In genomic region chr19:1283917-1284292, GRCh38 we compare ENCODE assay signal across 24 cellular contexts. TPM values are rescaled to one million over a fixed set of nuclear protein-coding genes. Genes with fewer than 3 reads are reported as not detected.
DNase-seq lines count a peak whose midpoint lies in the region; ATAC-seq, FAIRE-seq and TF ChIP-seq lines count a peak whose summit lies in the region.
"Had no signal": no experiment of that assay in that cellular context is flagged by ENCODE, and none has a peak within 500 bp of the region (broad histone marks: within the 10 kb centered on the region; RNA-seq: fewer than 3 reads in every experiment).

No MANE protein-coding gene starts in this region.

- no peaks in the 10 kb centered on the region; a peak in 1 of 5 replicates for H3K27me3 ChIP-seq in HepG2 (ENCODE audit: control insufficient read depth in 1 of 2, insufficient read depth in 2 of 2, low read length in 2 of 2)

- no TSS peak for BruUV-seq in HepG2 (replicated peaks; lab: Mats Ljungman, UMichigan)

- in situ Hi-C loops in HepG2 (cut with HindIII; ENCODE audit: extremely low pct_ligation_motif_present, low pct_unique_long_range_greater_than_20kb): loop anchor here (5.0 kb wide), 2 partner anchors 33 to 88 kb away; no protein-coding TSS in a partner anchor

- H3K4me3 Mint-ChIP-seq in chondrocyte (ENCODE audit: unreplicated experiment): peak overlapping the region; percentile 40
- H3K4me3 Mint-ChIP-seq in stimulated activated effector memory CD8-positive, alpha-beta T cell treated with anti-CD3 and anti-CD28 coated beads, Interleukin-12 subunit alpha, Interleukin-12 subunit beta, amount 100 ng/mL, for 72 hours: peak overlapping the region; percentile 46
- H3K4me3 Mint-ChIP-seq in activated CD4-positive, alpha-beta memory T cell treated with anti-CD3 and anti-CD28 coated beads, Interleukin-2, amount 10 ng/mL, durations not matched to agents 7 days and 5 days: no peak overlapping the region
- H3K4me3 Mint-ChIP-seq: stimulated activated naive CD8-positive, alpha-beta T cell treated with anti-CD3 and anti-CD28 coated beads, Interleukin-15, amount 100 ng/mL, for 72 hours had no signal

- H3K79me2 ChIP-seq in HepG2 (ENCODE audit: insufficient read depth, low read length): peaks cover 22% of the 10 kb centered on the region

- intact Hi-C loops in HepG2 (cut with micrococcal nuclease; ENCODE audit: unreplicated experiment): no loop called here

- peak overlapping the region; percentile 75 for H3K27ac ChIP-seq in HepG2 (ENCODE audit: extremely low read length, insufficient read depth, low read length)
- H3K27ac ChIP-seq: tibial artery had no signal

- H3K9me3 ChIP-seq in HepG2 (ENCODE audit: low read length): no peaks in the 10 kb centered on the region
- H3K9me3 ChIP-seq: tibial artery had no signal

- no peak for FAIRE-seq in HepG2 (lab: Jason Lieb, UNC)
- FAIRE-seq: G401.6, GM18507, keratinocyte had no signal

- ATAC-seq in HepG2 (no peak; the same call in 2 of the 3 replicates), GM21423 (IDR thresholded peaks at IDR 0.05; ENCODE audit: unreplicated experiment) (no peak)
- no peak for ATAC-seq in stimulated activated effector memory CD8-positive, alpha-beta T cell treated with anti-CD3 and anti-CD28 coated beads, Interleukin-12 subunit alpha, Interleukin-12 subunit beta, amount 100 ng/mL, for 72 hours
- ATAC-seq: CD8-positive, alpha-beta T cell; stimulated activated naive CD8-positive, alpha-beta T cell treated with anti-CD3 and anti-CD28 coated beads, Interleukin-15, amount 100 ng/mL, for 72 hours had no signal

- TF ChIP-seq RAD21 in HepG2 (CRISPR knock-in tag; IDR thresholded peaks at IDR 0.05): no peak

- H3K4me2 ChIP-seq in HepG2 (ENCODE audit: low read depth, low read length): peak overlapping the region; percentile 89

- TF ChIP-seq EP300 in HepG2 (IDR thresholded peaks at IDR 0.05; ENCODE audit: low read depth in 2 of 2, low read length in 2 of 2): no peak
- TF ChIP-seq EP300 in HepG2 (CRISPR knock-in tag; IDR thresholded peaks at IDR 0.05; ENCODE audit: borderline replicate concordance): no peak

- no CpG with 5 or more reads among the region's 12 CpGs for WGBS in HepG2 (ENCODE audit: low lambda C conversion rate)

- no peak for TF ChIP-seq CTCF in chondrocyte (IDR thresholded peaks at IDR 0.05)
- no peak for TF ChIP-seq CTCF in HepG2 (CRISPR knock-in tag; IDR thresholded peaks at IDR 0.05)

- no peak overlapping the region for H2AFZ ChIP-seq in HepG2 (ENCODE audit: low read length)

- DNase-seq in chondrocyte (ENCODE audit: low spot score) (no peak), HepG2 (ENCODE audit: low spot score) (no peak), NCI-H69 (lab: John Stamatoyannopoulos, UW) (no peak)
- no peak for DNase-seq in stimulated activated effector memory CD8-positive, alpha-beta T cell treated with anti-CD3 and anti-CD28 coated beads, Interleukin-12 subunit alpha, Interleukin-12 subunit beta, amount 100 ng/mL, for 72 hours (ENCODE audit: low spot score in 2 of 2)
- DNase-seq in activated CD4-positive, alpha-beta memory T cell treated with anti-CD3 and anti-CD28 coated beads, Interleukin-2, amount 10 ng/mL, durations not matched to agents 7 days and 5 days: no peak
- DNase-seq: activated CD4-positive, alpha-beta T cell treated with anti-CD3 and anti-CD28 coated beads for 48 hours; CD8-positive, alpha-beta T cell; effector memory CD4-positive, alpha-beta T cell; HCEC 1CT; NCI-H1105 treated with DMSO at 0.1 percent for 48 hours; NCI-H2081; NCI-H446; SHP77; stimulated activated CD4-positive, alpha-beta T cell treated with anti-CD3 and anti-CD28 coated beads, Interleukin-4, amount 100 ng/mL, for 24 hours; tibial artery had no signal

- H3K9ac ChIP-seq in HepG2 (ENCODE audit: insufficient read depth, low read depth, low read length): peak overlapping the region; percentile 60

- H3K9me3 Mint-ChIP-seq in chondrocyte (ENCODE audit: low read depth): no peaks in the 10 kb centered on the region
- no peaks in the 10 kb centered on the region for H3K9me3 Mint-ChIP-seq in stimulated activated effector memory CD8-positive, alpha-beta T cell treated with anti-CD3 and anti-CD28 coated beads, Interleukin-12 subunit alpha, Interleukin-12 subunit beta, amount 100 ng/mL, for 72 hours
- H3K9me3 Mint-ChIP-seq in activated CD4-positive, alpha-beta memory T cell treated with anti-CD3 and anti-CD28 coated beads, Interleukin-2, amount 10 ng/mL, durations not matched to agents 7 days and 5 days: no peaks in the 10 kb centered on the region
- H3K9me3 Mint-ChIP-seq: CD8-positive, alpha-beta T cell; stimulated activated naive CD8-positive, alpha-beta T cell treated with anti-CD3 and anti-CD28 coated beads, Interleukin-15, amount 100 ng/mL, for 72 hours had no signal

- peaks cover 2% of the 10 kb centered on the region for H3K36me3 Mint-ChIP-seq in chondrocyte (ENCODE audit: low read depth)
- H3K36me3 Mint-ChIP-seq in stimulated activated effector memory CD8-positive, alpha-beta T cell treated with anti-CD3 and anti-CD28 coated beads, Interleukin-12 subunit alpha, Interleukin-12 subunit beta, amount 100 ng/mL, for 72 hours: peaks cover 16% of the 10 kb centered on the region
- H3K36me3 Mint-ChIP-seq in activated CD4-positive, alpha-beta memory T cell treated with anti-CD3 and anti-CD28 coated beads, Interleukin-2, amount 10 ng/mL, durations not matched to agents 7 days and 5 days (ENCODE audit: low read depth): peaks cover 7% of the 10 kb centered on the region

- no peak overlapping the region for H3K27ac Mint-ChIP-seq in chondrocyte (ENCODE audit: unreplicated experiment)
- H3K27ac Mint-ChIP-seq in stimulated activated effector memory CD8-positive, alpha-beta T cell treated with anti-CD3 and anti-CD28 coated beads, Interleukin-12 subunit alpha, Interleukin-12 subunit beta, amount 100 ng/mL, for 72 hours: no peak overlapping the region
- H3K27ac Mint-ChIP-seq in activated CD4-positive, alpha-beta memory T cell treated with anti-CD3 and anti-CD28 coated beads, Interleukin-2, amount 10 ng/mL, durations not matched to agents 7 days and 5 days: no peak overlapping the region
- H3K27ac Mint-ChIP-seq: CD8-positive, alpha-beta T cell; IgD-negative memory B cell; stimulated activated naive CD8-positive, alpha-beta T cell treated with anti-CD3 and anti-CD28 coated beads, Interleukin-15, amount 100 ng/mL, for 72 hours had no signal

- no peaks in the 10 kb centered on the region for H4K20me1 ChIP-seq in HepG2 (ENCODE audit: insufficient read depth, low read length)

- no peaks in the 10 kb centered on the region for H3K27me3 Mint-ChIP-seq in chondrocyte (ENCODE audit: low read depth)
- peaks cover 24% of the 10 kb centered on the region for H3K27me3 Mint-ChIP-seq in activated CD4-positive, alpha-beta memory T cell treated with anti-CD3 and anti-CD28 coated beads, Interleukin-2, amount 10 ng/mL, durations not matched to agents 7 days and 5 days

- POLR2A ChIA-PET in HepG2 (lab: Yijun Ruan, JAX): interaction anchor here (0.6 to 3.5 kb wide), 22 partner anchors 8 to 207 kb away, joined by 3 to 61 read pairs (median 6); partner anchors contain the start of genes CIRBP, FAM174C and REEP6
- POLR2A ChIA-PET in activated CD4-positive, alpha-beta memory T cell treated with anti-CD3 and anti-CD28 coated beads, Interleukin-2, amount 10 ng/mL, durations not matched to agents 7 days and 5 days (lab: Charles Lee): interaction anchor here (1.3 kb wide), 1 partner anchor 15 kb away, joined by 4 read pairs; the partner anchor contains the start of gene CIRBP

- H3K4me3 ChIP-seq in HepG2 (replicated peaks in 1 of 3; ENCODE audit: insufficient read depth in 1 of 3, low read depth in 2 of 3, low read length in 3 of 3): peak overlapping the region; percentile 59 to 70 (median 63)
- H3K4me3 ChIP-seq: tibial artery had no signal

- TF ChIP-seq POLR2A in HepG2 (IDR thresholded peaks at IDR 0.05; ENCODE audit: insufficient read depth in 1 of 2, low read depth in 2 of 2, low read length in 2 of 2): no peak

- H3K4me1 ChIP-seq in HepG2 (ENCODE audit: insufficient read depth, low read length): peaks cover 47% of the 10 kb centered on the region

- H3K36me3 ChIP-seq in HepG2 (replicated peaks in 1 of 2; ENCODE audit: control insufficient read depth in 1 of 2, insufficient read depth in 2 of 2, low read length in 2 of 2): peaks cover 2 to 5% of the 10 kb centered on the region in 2 experiments; a peak in 3 of 5 replicates

- H3K4me1 Mint-ChIP-seq in chondrocyte (ENCODE audit: low read depth): peaks cover 7% of the 10 kb centered on the region
- peaks cover 18% of the 10 kb centered on the region for H3K4me1 Mint-ChIP-seq in stimulated activated effector memory CD8-positive, alpha-beta T cell treated with anti-CD3 and anti-CD28 coated beads, Interleukin-12 subunit alpha, Interleukin-12 subunit beta, amount 100 ng/mL, for 72 hours
- peaks cover 13% of the 10 kb centered on the region for H3K4me1 Mint-ChIP-seq in activated CD4-positive, alpha-beta memory T cell treated with anti-CD3 and anti-CD28 coated beads, Interleukin-2, amount 10 ng/mL, durations not matched to agents 7 days and 5 days

- CTCF ChIA-PET in HepG2 (lab: Yijun Ruan, JAX; ENCODE audit: low intra/inter-chr PET ratio, low total read pairs): no interaction called here
- CTCF ChIA-PET in activated CD4-positive, alpha-beta memory T cell treated with anti-CD3 and anti-CD28 coated beads, Interleukin-2, amount 10 ng/mL, durations not matched to agents 7 days and 5 days (lab: Charles Lee): no interaction called here

RNA-seq across cellular contexts. Expression of gene EFNA2, which starts 1.8 kb away (rescaled TPM):
- 7.0 to 7.9 TPM (median 7.2 TPM) in 3 replicates for total RNA-seq in chondrocyte
- total RNA-seq in HepG2 (2016; rRNA removed; fragmentation: Illumina TruSeq; extraction: Trizol): 4.3 and 9.9 TPM in 2 replicates
- total RNA-seq in HepG2 (2016; cell fraction: cytosol; rRNA removed; fragmentation: Illumina TruSeq; extraction: Trizol; ENCODE audit: low read depth): 15.0 and 18.4 TPM in 2 replicates
- total RNA-seq in HepG2 (2016; cell fraction: insoluble cytoplasmic fraction; rRNA removed; fragmentation: Illumina TruSeq; extraction: Trizol): 5.2 and 11.1 TPM in 2 replicates
- 27.1 and 33.2 TPM in 2 replicates for total RNA-seq in HepG2 (2016; cell fraction: membrane; rRNA removed; fragmentation: Illumina TruSeq; extraction: Trizol)
- 3.7 and 6.5 TPM in 2 replicates for total RNA-seq in HepG2 (2016; cell fraction: nucleus; rRNA removed; fragmentation: Illumina TruSeq; extraction: Trizol)
- 6.0 and 11.1 TPM in 2 replicates for polyA plus RNA-seq in HepG2 (2011; rRNA removed)
- polyA plus RNA-seq in HepG2 (2011; cell fraction: cytosol; rRNA removed): 7.3 and 14.1 TPM in 2 replicates
- 17.9 and 19.5 TPM in 2 replicates for polyA plus RNA-seq in HepG2 (2011; cell fraction: nucleus; rRNA removed)
- 6.4 and 6.8 TPM in 2 replicates for polyA plus RNA-seq in HepG2 (2012)
- 17.9 and 19.1 TPM in 2 replicates for polyA plus RNA-seq in HepG2 (2016; cell fraction: cytosol; fragmentation: Illumina TruSeq; extraction: Trizol; ENCODE audit: low read depth)
- 7.9 and 11.2 TPM in 2 replicates for polyA plus RNA-seq in HepG2 (2016; cell fraction: insoluble cytoplasmic fraction; fragmentation: Illumina TruSeq; extraction: Trizol; ENCODE audit: low read depth)
- 27.7 and 33.0 TPM in 2 replicates for polyA plus RNA-seq in HepG2 (2016; cell fraction: membrane; fragmentation: Illumina TruSeq; extraction: Trizol; ENCODE audit: low read depth)
- 11.7 and 13.4 TPM in 2 replicates for polyA plus RNA-seq in HepG2 (2016; cell fraction: nucleus; fragmentation: Illumina TruSeq; extraction: Trizol; ENCODE audit: insufficient read depth, low read depth)
- 0.28 and 20.0 TPM in 2 replicates for polyA minus RNA-seq in HepG2 (2011; rRNA and poly(A)+ RNA removed; ENCODE audit: low replicate concordance)
- polyA minus RNA-seq in HepG2 (2011; cell fraction: cytosol; rRNA and poly(A)+ RNA removed): 23.0 and 23.8 TPM in 2 replicates
- 2.8 and 4.2 TPM in 2 replicates for polyA minus RNA-seq in HepG2 (2011; cell fraction: nucleus; rRNA and poly(A)+ RNA removed)
- not detected for total RNA-seq in activated CD4-positive, alpha-beta memory T cell treated with anti-CD3 and anti-CD28 coated beads, Interleukin-2, amount 10 ng/mL, durations not matched to agents 7 days and 5 days
- total RNA-seq: CD8-positive, alpha-beta T cell; lung microvascular endothelial cell; myocyte; osteoblast had no signal
- polyA plus RNA-seq: IgD-negative memory B cell, keratinocyte had no signal

RNA-seq across cellular contexts. Expression of gene FAM174C, which starts 8.6 kb away (rescaled TPM):
- total RNA-seq in chondrocyte (32.7 to 41.3 TPM (median 36.1 TPM) in 3 replicates), HepG2 (2016; rRNA removed; fragmentation: Illumina TruSeq; extraction: Trizol) (21.9 and 31.3 TPM in 2 replicates)
- total RNA-seq in HepG2 (2016; cell fraction: cytosol; rRNA removed; fragmentation: Illumina TruSeq; extraction: Trizol; ENCODE audit: low read depth): 67.5 and 90.2 TPM in 2 replicates
- total RNA-seq in HepG2 (2016; cell fraction: insoluble cytoplasmic fraction; rRNA removed; fragmentation: Illumina TruSeq; extraction: Trizol): 14.2 and 28.2 TPM in 2 replicates
- total RNA-seq in HepG2 (2016; cell fraction: membrane; rRNA removed; fragmentation: Illumina TruSeq; extraction: Trizol): 57.9 and 74.3 TPM in 2 replicates
- total RNA-seq in HepG2 (2016; cell fraction: nucleus; rRNA removed; fragmentation: Illumina TruSeq; extraction: Trizol): 18.6 and 22.9 TPM in 2 replicates
- 19.5 and 21.2 TPM in 2 replicates for polyA plus RNA-seq in HepG2 (2011; rRNA removed)
- 21.0 and 42.4 TPM in 2 replicates for polyA plus RNA-seq in HepG2 (2011; cell fraction: cytosol; rRNA removed)
- 45.8 and 49.4 TPM in 2 replicates for polyA plus RNA-seq in HepG2 (2011; cell fraction: nucleus; rRNA removed)
- 14.1 and 18.2 TPM in 2 replicates for polyA plus RNA-seq in HepG2 (2012)
- polyA plus RNA-seq in HepG2 (2016; cell fraction: cytosol; fragmentation: Illumina TruSeq; extraction: Trizol; ENCODE audit: low read depth): 104 and 136 TPM in 2 replicates
- 24.1 and 30.7 TPM in 2 replicates for polyA plus RNA-seq in HepG2 (2016; cell fraction: insoluble cytoplasmic fraction; fragmentation: Illumina TruSeq; extraction: Trizol; ENCODE audit: low read depth)
- 78.9 and 88.8 TPM in 2 replicates for polyA plus RNA-seq in HepG2 (2016; cell fraction: membrane; fragmentation: Illumina TruSeq; extraction: Trizol; ENCODE audit: low read depth)
- polyA plus RNA-seq in HepG2 (2016; cell fraction: nucleus; fragmentation: Illumina TruSeq; extraction: Trizol; ENCODE audit: insufficient read depth, low read depth): 43.0 and 56.8 TPM in 2 replicates
- 15.5 and 24.8 TPM in 2 replicates for polyA minus RNA-seq in HepG2 (2011; rRNA and poly(A)+ RNA removed; ENCODE audit: low replicate concordance)
- polyA minus RNA-seq in HepG2 (2011; cell fraction: cytosol; rRNA and poly(A)+ RNA removed): 9.4 and 11.7 TPM in 2 replicates
- 6.5 and 6.8 TPM in 2 replicates for polyA minus RNA-seq in HepG2 (2011; cell fraction: nucleus; rRNA and poly(A)+ RNA removed)
- 10 to 100 TPM; 45.9 to 50.1 TPM for total RNA-seq in activated CD4-positive, alpha-beta memory T cell treated with anti-CD3 and anti-CD28 coated beads, Interleukin-2, amount 10 ng/mL, durations not matched to agents 7 days and 5 days

RNA-seq across cellular contexts. Expression of gene CIRBP, which starts 14.8 kb away (rescaled TPM):
- total RNA-seq in chondrocyte (295 to 320 TPM (median 303 TPM) in 3 replicates), HepG2 (2016; rRNA removed; fragmentation: Illumina TruSeq; extraction: Trizol) (133 and 135 TPM in 2 replicates)
- total RNA-seq in HepG2 (2016; cell fraction: cytosol; rRNA removed; fragmentation: Illumina TruSeq; extraction: Trizol; ENCODE audit: low read depth): 96.6 and 116 TPM in 2 replicates
- 122 and 153 TPM in 2 replicates for total RNA-seq in HepG2 (2016; cell fraction: insoluble cytoplasmic fraction; rRNA removed; fragmentation: Illumina TruSeq; extraction: Trizol)
- 83.7 and 88.2 TPM in 2 replicates for total RNA-seq in HepG2 (2016; cell fraction: membrane; rRNA removed; fragmentation: Illumina TruSeq; extraction: Trizol)
- 100 and 108 TPM in 2 replicates for total RNA-seq in HepG2 (2016; cell fraction: nucleus; rRNA removed; fragmentation: Illumina TruSeq; extraction: Trizol)
- polyA plus RNA-seq in HepG2 (2011; rRNA removed): 140 and 177 TPM in 2 replicates
- polyA plus RNA-seq in HepG2 (2011; cell fraction: cytosol; rRNA removed): 120 and 152 TPM in 2 replicates
- polyA plus RNA-seq in HepG2 (2011; cell fraction: nucleus; rRNA removed): 887 and 1,037 TPM in 2 replicates
- polyA plus RNA-seq in HepG2 (2012): 154 and 221 TPM in 2 replicates
- 39.2 and 45.5 TPM in 2 replicates for polyA plus RNA-seq in HepG2 (2016; cell fraction: cytosol; fragmentation: Illumina TruSeq; extraction: Trizol; ENCODE audit: low read depth)
- 156 and 182 TPM in 2 replicates for polyA plus RNA-seq in HepG2 (2016; cell fraction: insoluble cytoplasmic fraction; fragmentation: Illumina TruSeq; extraction: Trizol; ENCODE audit: low read depth)
- polyA plus RNA-seq in HepG2 (2016; cell fraction: membrane; fragmentation: Illumina TruSeq; extraction: Trizol; ENCODE audit: low read depth): 63.6 and 72.0 TPM in 2 replicates
- polyA plus RNA-seq in HepG2 (2016; cell fraction: nucleus; fragmentation: Illumina TruSeq; extraction: Trizol; ENCODE audit: insufficient read depth, low read depth): 293 and 318 TPM in 2 replicates
- polyA minus RNA-seq in HepG2 (2011; rRNA and poly(A)+ RNA removed; ENCODE audit: low replicate concordance): 38.8 and 49.7 TPM in 2 replicates
- 32.8 and 38.9 TPM in 2 replicates for polyA minus RNA-seq in HepG2 (2011; cell fraction: cytosol; rRNA and poly(A)+ RNA removed)
- polyA minus RNA-seq in HepG2 (2011; cell fraction: nucleus; rRNA and poly(A)+ RNA removed): 106 and 131 TPM in 2 replicates
- total RNA-seq in activated CD4-positive, alpha-beta memory T cell treated with anti-CD3 and anti-CD28 coated beads, Interleukin-2, amount 10 ng/mL, durations not matched to agents 7 days and 5 days: 100 to 1,000 TPM; 203 to 204 TPM

RNA-seq across cellular contexts. Expression of gene MIDN, which starts 35.5 kb away (rescaled TPM):
- total RNA-seq in chondrocyte: 64.5 to 75.3 TPM (median 68.3 TPM) in 3 replicates
- 8.4 and 10.7 TPM in 2 replicates for total RNA-seq in HepG2 (2016; rRNA removed; fragmentation: Illumina TruSeq; extraction: Trizol)
- 6.5 and 7.9 TPM in 2 replicates for total RNA-seq in HepG2 (2016; cell fraction: cytosol; rRNA removed; fragmentation: Illumina TruSeq; extraction: Trizol; ENCODE audit: low read depth)
- total RNA-seq in HepG2 (2016; cell fraction: insoluble cytoplasmic fraction; rRNA removed; fragmentation: Illumina TruSeq; extraction: Trizol): 8.9 and 11.0 TPM in 2 replicates
- total RNA-seq in HepG2 (2016; cell fraction: membrane; rRNA removed; fragmentation: Illumina TruSeq; extraction: Trizol): 14.1 and 14.8 TPM in 2 replicates
- 17.3 and 19.0 TPM in 2 replicates for total RNA-seq in HepG2 (2016; cell fraction: nucleus; rRNA removed; fragmentation: Illumina TruSeq; extraction: Trizol)
- polyA plus RNA-seq in HepG2 (2011; rRNA removed): 18.0 and 19.6 TPM in 2 replicates
- polyA plus RNA-seq in HepG2 (2011; cell fraction: cytosol; rRNA removed): 14.8 and 17.8 TPM in 2 replicates
- 116 and 135 TPM in 2 replicates for polyA plus RNA-seq in HepG2 (2011; cell fraction: nucleus; rRNA removed)
- polyA plus RNA-seq in HepG2 (2012): 27.5 and 28.1 TPM in 2 replicates
- 2.7 and 3.3 TPM in 2 replicates for polyA plus RNA-seq in HepG2 (2016; cell fraction: cytosol; fragmentation: Illumina TruSeq; extraction: Trizol; ENCODE audit: low read depth)
- polyA plus RNA-seq in HepG2 (2016; cell fraction: insoluble cytoplasmic fraction; fragmentation: Illumina TruSeq; extraction: Trizol; ENCODE audit: low read depth): 30.9 and 43.0 TPM in 2 replicates
- polyA plus RNA-seq in HepG2 (2016; cell fraction: membrane; fragmentation: Illumina TruSeq; extraction: Trizol; ENCODE audit: low read depth): 10.2 and 10.3 TPM in 2 replicates
- 76.5 and 77.9 TPM in 2 replicates for polyA plus RNA-seq in HepG2 (2016; cell fraction: nucleus; fragmentation: Illumina TruSeq; extraction: Trizol; ENCODE audit: insufficient read depth, low read depth)
- 14.0 and 39.5 TPM in 2 replicates for polyA minus RNA-seq in HepG2 (2011; rRNA and poly(A)+ RNA removed; ENCODE audit: low replicate concordance)
- 42.7 and 47.0 TPM in 2 replicates for polyA minus RNA-seq in HepG2 (2011; cell fraction: cytosol; rRNA and poly(A)+ RNA removed)
- 36.8 and 48.0 TPM in 2 replicates for polyA minus RNA-seq in HepG2 (2011; cell fraction: nucleus; rRNA and poly(A)+ RNA removed)
- 10 to 100 TPM; 86.2 to 88.6 TPM for total RNA-seq in activated CD4-positive, alpha-beta memory T cell treated with anti-CD3 and anti-CD28 coated beads, Interleukin-2, amount 10 ng/mL, durations not matched to agents 7 days and 5 days

RNA-seq across cellular contexts. Expression of gene ATP5F1D, which starts 42.4 kb away (rescaled TPM):
- total RNA-seq in chondrocyte: 110 to 125 TPM (median 122 TPM) in 3 replicates
- total RNA-seq in HepG2 (2016; rRNA removed; fragmentation: Illumina TruSeq; extraction: Trizol): 78.7 and 88.0 TPM in 2 replicates
- 72.7 and 79.4 TPM in 2 replicates for total RNA-seq in HepG2 (2016; cell fraction: cytosol; rRNA removed; fragmentation: Illumina TruSeq; extraction: Trizol; ENCODE audit: low read depth)
- total RNA-seq in HepG2 (2016; cell fraction: insoluble cytoplasmic fraction; rRNA removed; fragmentation: Illumina TruSeq; extraction: Trizol): 80.1 and 93.1 TPM in 2 replicates
- total RNA-seq in HepG2 (2016; cell fraction: membrane; rRNA removed; fragmentation: Illumina TruSeq; extraction: Trizol): 72.8 and 84.2 TPM in 2 replicates
- total RNA-seq in HepG2 (2016; cell fraction: nucleus; rRNA removed; fragmentation: Illumina TruSeq; extraction: Trizol): 40.6 and 53.8 TPM in 2 replicates
- 39.4 and 49.3 TPM in 2 replicates for polyA plus RNA-seq in HepG2 (2011; rRNA removed)
- 61.0 and 112 TPM in 2 replicates for polyA plus RNA-seq in HepG2 (2011; cell fraction: cytosol; rRNA removed)
- 105 and 111 TPM in 2 replicates for polyA plus RNA-seq in HepG2 (2011; cell fraction: nucleus; rRNA removed)
- 67.0 and 70.9 TPM in 2 replicates for polyA plus RNA-seq in HepG2 (2012)
- 126 and 135 TPM in 2 replicates for polyA plus RNA-seq in HepG2 (2016; cell fraction: cytosol; fragmentation: Illumina TruSeq; extraction: Trizol; ENCODE audit: low read depth)
- polyA plus RNA-seq in HepG2 (2016; cell fraction: insoluble cytoplasmic fraction; fragmentation: Illumina TruSeq; extraction: Trizol; ENCODE audit: low read depth): 131 and 155 TPM in 2 replicates
- 112 and 121 TPM in 2 replicates for polyA plus RNA-seq in HepG2 (2016; cell fraction: membrane; fragmentation: Illumina TruSeq; extraction: Trizol; ENCODE audit: low read depth)
- polyA plus RNA-seq in HepG2 (2016; cell fraction: nucleus; fragmentation: Illumina TruSeq; extraction: Trizol; ENCODE audit: insufficient read depth, low read depth): 129 and 134 TPM in 2 replicates
- polyA minus RNA-seq in HepG2 (2011; rRNA and poly(A)+ RNA removed; ENCODE audit: low replicate concordance): 60.5 and 86.6 TPM in 2 replicates
- 53.6 and 68.0 TPM in 2 replicates for polyA minus RNA-seq in HepG2 (2011; cell fraction: cytosol; rRNA and poly(A)+ RNA removed)
- polyA minus RNA-seq in HepG2 (2011; cell fraction: nucleus; rRNA and poly(A)+ RNA removed): 14.7 and 18.9 TPM in 2 replicates
- total RNA-seq in activated CD4-positive, alpha-beta memory T cell treated with anti-CD3 and anti-CD28 coated beads, Interleukin-2, amount 10 ng/mL, durations not matched to agents 7 days and 5 days: 100 to 1,000 TPM; 171 to 173 TPM
